ENCODE assay signal across 1 cellular context in the genomic region with DNA sequence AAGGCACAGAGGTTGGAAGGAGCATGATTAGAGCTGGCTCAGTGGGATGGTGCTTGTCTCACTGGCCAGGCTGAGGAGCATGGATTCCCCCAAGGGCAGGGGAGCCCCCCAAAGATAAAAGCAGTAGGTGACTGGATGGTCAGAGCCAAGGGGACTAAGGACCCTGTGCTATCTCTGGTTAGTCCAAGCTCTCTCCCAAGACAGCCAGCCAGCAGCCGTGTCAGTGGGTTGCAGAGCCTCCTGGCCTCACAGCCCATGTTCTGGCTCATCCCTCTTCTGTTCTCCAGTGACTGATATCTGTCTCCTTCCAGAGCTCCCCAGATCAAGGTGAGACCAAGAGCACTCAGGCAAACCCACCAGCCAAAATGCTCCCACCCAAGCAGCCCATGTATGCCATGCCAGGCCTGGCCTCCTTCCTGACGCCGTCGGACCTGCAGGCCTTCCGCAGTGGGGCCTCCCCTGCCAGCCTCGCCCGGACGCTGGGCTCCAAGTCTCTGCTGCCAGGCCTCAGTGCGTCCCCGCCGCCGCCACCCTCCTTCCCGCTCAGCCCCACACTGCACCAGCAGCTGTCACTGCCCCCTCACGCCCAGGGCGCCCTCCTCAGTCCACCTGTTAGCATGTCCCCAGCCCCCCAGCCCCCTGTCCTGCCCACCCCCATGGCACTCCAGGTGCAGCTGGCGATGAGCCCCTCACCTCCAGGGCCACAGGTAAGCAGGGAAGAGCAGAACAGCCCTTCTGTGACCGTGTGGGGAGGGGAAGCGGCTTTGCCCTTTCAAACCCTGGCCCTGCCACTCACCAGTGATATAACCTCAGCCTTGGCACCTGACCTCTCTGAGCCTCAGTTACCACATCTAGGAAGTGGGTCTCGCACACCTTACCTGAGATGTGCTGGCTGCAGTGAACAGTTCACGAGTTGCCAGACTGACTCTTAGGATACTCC.
TF ChIP-seq lines count a peak whose summit lies in the region.

No MANE protein-coding gene starts in this region.

TF ChIP-seq in H1, 55 proteins besides CTCF, POLR2A, EP300 and RAD21:
- TF ChIP-seq HDAC6 (IDR thresholded peaks at IDR 0.05; ENCODE audit: low read depth, low read length) (no peak), CBX8 (IDR thresholded peaks at IDR 0.05; ENCODE audit: borderline replicate concordance, low read depth, low read length) (no peak), ASH2L (IDR thresholded peaks at IDR 0.05; ENCODE audit: low read length) (no peak), SUZ12 (IDR thresholded peaks at IDR 0.05; ENCODE audit: low read length) (no peak), RFX5 (IDR thresholded peaks at IDR 0.05; ENCODE audit: borderline replicate concordance, low read depth, low read length) (no peak), CBX5 (IDR thresholded peaks at IDR 0.05; ENCODE audit: low read depth, low read length) (no peak), EZH2 (IDR thresholded peaks at IDR 0.05; ENCODE audit: low read depth, low read length, severe bottlenecking) (no peak), ZNF274 (IDR thresholded peaks at IDR 0.05; ENCODE audit: borderline replicate concordance, extremely low read depth, low read length) (no peak), CTBP2 (IDR thresholded peaks at IDR 0.05; ENCODE audit: borderline replicate concordance, insufficient read depth, insufficient read length, low read length) (no peak), ATF3 (IDR thresholded peaks at IDR 0.05; ENCODE audit: insufficient read depth, low read depth, low read length) (no peak), NRF1 (IDR thresholded peaks at IDR 0.05; ENCODE audit: low read depth, low read length) (no peak), GTF2F1 (IDR thresholded peaks at IDR 0.05; ENCODE audit: borderline replicate concordance, low read depth, low read length) (no peak), KDM5A (IDR thresholded peaks at IDR 0.05; ENCODE audit: low read length) (no peak), TCF12 (IDR thresholded peaks at IDR 0.05; ENCODE audit: low read depth, low read length) (no peak), CHD7 (IDR thresholded peaks at IDR 0.05; ENCODE audit: insufficient replicate concordance, low read length) (no peak), SIX5 (IDR thresholded peaks at IDR 0.05; ENCODE audit: low read depth, low read length) (no peak)
TF ChIP-seq in H1: peak in this region for 0.
